ENCODE assay signal across 2 cellular contexts in genomic region chr16:3007957-3008748, GRCh38.
TF ChIP-seq lines count a peak whose summit lies in the region.

No MANE protein-coding gene starts in this region.

TF ChIP-seq in HEK293, 187 proteins besides CTCF, POLR2A, EP300 and RAD21:
- peak; percentile 61 for TF ChIP-seq ZFHX2 (tag by site-specific recombination; conservative IDR thresholded peaks at IDR 0.05)
- peak; percentile 73 for TF ChIP-seq EGR2 (tag by site-specific recombination; IDR thresholded peaks at IDR 0.05; ENCODE audit: low read depth)
- peak; percentile 45; the same call in 1 of the 2 replicates for TF ChIP-seq PRDM10 (tag by site-specific recombination; IDR thresholded peaks at IDR 0.05)
- TF ChIP-seq ZNF560 (tag by site-specific recombination; IDR thresholded peaks at IDR 0.05; ENCODE audit: borderline replicate concordance): no peak

TF ChIP-seq in HepG2, 621 proteins besides CTCF, POLR2A, EP300 and RAD21 (continues in another document):
- TF ChIP-seq EZH2 (conservative IDR thresholded peaks at IDR 0.05; ENCODE audit: low read depth, low read length) (no peak), FLYWCH1 (CRISPR knock-in tag; IDR thresholded peaks at IDR 0.05) (no peak), NCOA5 (CRISPR knock-in tag; IDR thresholded peaks at IDR 0.05) (no peak), ZFP91 (CRISPR knock-in tag; IDR thresholded peaks at IDR 0.05; ENCODE audit: borderline replicate concordance) (no peak), MED1 (CRISPR knock-in tag; IDR thresholded peaks at IDR 0.05) (no peak), ZNF652 (CRISPR knock-in tag; IDR thresholded peaks at IDR 0.05; ENCODE audit: borderline replicate concordance, low read depth) (peak; percentile 69), ZBTB4 (CRISPR knock-in tag; IDR thresholded peaks at IDR 0.05; ENCODE audit: borderline replicate concordance) (no peak), HNF1B (CRISPR knock-in tag; IDR thresholded peaks at IDR 0.05) (no peak), HIC2 (CRISPR knock-in tag; IDR thresholded peaks at IDR 0.05; ENCODE audit: low read depth) (no peak), POLR2G (IDR thresholded peaks at IDR 0.05; ENCODE audit: low read depth, low read length) (peak; percentile 16; the same call in 1 of the 2 replicates), ESRRA (CRISPR knock-in tag; IDR thresholded peaks at IDR 0.05; ENCODE audit: low read depth) (no peak), ZNF18 (CRISPR knock-in tag; IDR thresholded peaks at IDR 0.05; ENCODE audit: insufficient replicate concordance) (no peak), ZNF318 (CRISPR knock-in tag; IDR thresholded peaks at IDR 0.05) (no peak), GLMP (CRISPR knock-in tag; IDR thresholded peaks at IDR 0.05; ENCODE audit: borderline replicate concordance) (no peak), ZNF513 (CRISPR knock-in tag; conservative IDR thresholded peaks at IDR 0.05) (no peak), GABPA (IDR thresholded peaks at IDR 0.05; ENCODE audit: low read depth, low read length) (no peak), GABPA (CRISPR knock-in tag; IDR thresholded peaks at IDR 0.05; ENCODE audit: low read depth) (peak; percentile 47; the same call in 1 of the 2 replicates), ZNF280B (CRISPR knock-in tag; IDR thresholded peaks at IDR 0.05; ENCODE audit: borderline replicate concordance) (no peak)
